12 cellular contexts compared by ENCODE assay signal in the genomic region with DNA sequence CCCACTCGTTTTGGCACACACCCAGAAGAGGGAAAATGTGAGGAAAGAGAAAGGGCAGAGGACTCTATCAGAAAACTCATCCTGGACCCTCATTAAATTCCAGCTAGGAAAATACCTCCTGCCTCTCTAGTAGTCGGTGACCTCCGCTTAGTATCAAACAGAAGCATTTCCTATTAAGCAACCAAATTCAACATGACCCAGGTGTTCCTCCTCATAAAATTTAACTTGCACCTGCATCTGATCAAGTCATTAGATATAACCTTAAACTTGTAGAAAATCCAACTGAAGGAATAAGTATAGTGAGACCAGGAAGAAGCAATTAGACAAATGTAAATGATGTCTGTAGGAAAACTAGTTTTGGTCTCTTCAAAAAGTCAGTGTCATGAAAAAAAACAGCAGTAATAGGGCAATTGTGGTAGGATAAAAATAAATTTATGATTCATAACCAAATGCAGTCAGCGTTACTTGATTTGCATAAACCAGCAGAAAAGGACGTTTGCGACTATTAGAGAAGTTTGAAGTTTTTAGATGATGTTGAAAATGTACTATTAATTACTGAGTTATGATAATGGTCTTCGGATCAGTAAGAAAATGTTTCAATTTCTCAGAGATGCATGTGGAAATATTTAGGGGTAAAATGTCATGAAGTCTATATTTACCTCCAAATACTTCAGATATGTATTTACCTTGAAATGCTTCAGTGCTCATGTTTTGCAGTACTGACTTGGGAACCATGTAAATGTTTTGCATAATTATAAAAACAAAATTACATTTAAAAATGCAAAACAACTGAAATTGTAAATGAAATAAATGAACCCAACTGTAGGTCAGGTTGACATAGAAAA. TPM values are rescaled to one million over a fixed set of nuclear protein-coding genes. Genes with fewer than 3 reads are reported as not detected.
DNase-seq lines count a peak whose midpoint lies in the region; ATAC-seq and TF ChIP-seq lines count a peak whose summit lies in the region.
"Had no signal": no experiment of that assay in that cellular context is flagged by ENCODE, and none has a peak within 500 bp of the region (broad histone marks: within the 10 kb centered on the region; RNA-seq: fewer than 3 reads in every experiment).

No MANE protein-coding gene starts in this region.

- WGBS in trophoblast cell (ENCODE audit: extremely low coverage, insufficient coverage, insufficient read length), result no CpG with 5 or more reads among the region's 7 CpGs

- H3K4me2 ChIP-seq in SU-DHL-6 (ENCODE audit: low read depth, low read length, poor library complexity, severe bottlenecking), result peak overlapping the region; percentile 61
- no peak overlapping the region for H3K4me2 ChIP-seq in trophoblast cell (ENCODE audit: low read length)

- no peaks in the 10 kb centered on the region for H3K27me3 ChIP-seq in SU-DHL-6 (ENCODE audit: low read length)
- H3K27me3 ChIP-seq in trophoblast cell (ENCODE audit: insufficient read depth, low read length), result no peaks in the 10 kb centered on the region
- H3K27me3 ChIP-seq: dorsolateral prefrontal cortex had no signal

- H4K20me1 ChIP-seq in SU-DHL-6 (ENCODE audit: low read depth, low read length), result no peaks in the 10 kb centered on the region; the same call in 1 of the 2 replicates

- no peaks in the 10 kb centered on the region for H3K9me2 ChIP-seq in SU-DHL-6 (replicated peaks; ENCODE audit: insufficient read depth, low read length)

- H3K23ac ChIP-seq in trophoblast cell (ENCODE audit: low read length), result no peak overlapping the region

- H3K9ac ChIP-seq in SU-DHL-6 (ENCODE audit: low read length) (peak overlapping the region; percentile 2; the same call in 1 of the 2 replicates), trophoblast cell (ENCODE audit: low read length) (no peak overlapping the region)

- no peak overlapping the region for H4K12ac ChIP-seq in trophoblast cell (ENCODE audit: low read depth, low read length)

- H2AFZ ChIP-seq in SU-DHL-6 (ENCODE audit: low read depth, low read length, severe bottlenecking), result no peak overlapping the region
- H2AFZ ChIP-seq in trophoblast cell (ENCODE audit: insufficient read depth, low read length, poor library complexity), result no peak overlapping the region

- H3K79me2 ChIP-seq in SU-DHL-6 (ENCODE audit: insufficient read depth, low read length), result peaks cover 81% of the 10 kb centered on the region
- no peaks in the 10 kb centered on the region for H3K79me2 ChIP-seq in trophoblast cell (ENCODE audit: control insufficient read depth, insufficient read depth, low read length, poor library complexity)

- H3K4ac ChIP-seq in trophoblast cell (ENCODE audit: low read depth, low read length), result no peak overlapping the region

- peaks cover 57% of the 10 kb centered on the region for H3F3A ChIP-seq in SU-DHL-6 (ENCODE audit: insufficient read depth)

- no peak overlapping the region for H2BK5ac ChIP-seq in trophoblast cell (ENCODE audit: low read depth, low read length, poor library complexity)

- no peaks in the 10 kb centered on the region for H3K4me1 ChIP-seq in trophoblast cell (ENCODE audit: control insufficient read depth in 1 of 2, insufficient read depth in 2 of 2, low read length in 2 of 2)

- TF ChIP-seq CTCF in GM10266 (IDR thresholded peaks at IDR 0.05; ENCODE audit: control insufficient read depth, insufficient read depth, low read depth, missing control alignments), result no peak
- TF ChIP-seq CTCF in SU-DHL-6 (IDR thresholded peaks at IDR 0.05; ENCODE audit: insufficient read depth, low read length, poor library complexity, severe bottlenecking), result no peak

- H4K8ac ChIP-seq in trophoblast cell (ENCODE audit: low read depth, low read length), result no peak overlapping the region

- H3K14ac ChIP-seq in trophoblast cell (ENCODE audit: low read length), result no peak overlapping the region

- peak; percentile 54 for ATAC-seq in GM19395 (IDR thresholded peaks at IDR 0.05; ENCODE audit: unreplicated experiment)
- peak; percentile 55 for ATAC-seq in HG03064 (IDR thresholded peaks at IDR 0.05; ENCODE audit: low read depth, unreplicated experiment)

- peak overlapping the region; percentile 80 for H3K27ac ChIP-seq in SU-DHL-6 (ENCODE audit: low read depth, low read length)
- H3K27ac ChIP-seq in trophoblast cell (ENCODE audit: low read depth, low read length), result no peak overlapping the region

- no peak overlapping the region for H2BK12ac ChIP-seq in trophoblast cell (ENCODE audit: low read length)

- peak; percentile 46 for DNase-seq in GM10266 (ENCODE audit: extremely low spot score)
- no peak for DNase-seq in trophoblast cell
- DNase-seq in nucleus accumbens (lab: John Stamatoyannopoulos, UW), result no peak
- DNase-seq in activated CD8-positive, alpha-beta memory T cell treated with anti-CD3 and anti-CD28 coated beads, Interleukin-2, amount 50 U/mL, for 4 hours, result no peak
- no peak for DNase-seq in NCI-H2029 treated with DMSO at 0.1 percent for 48 hours (lab: John Stamatoyannopoulos, UW)
- DNase-seq: DMS 273 treated with DMSO at 0.1 percent for 48 hours, dorsolateral prefrontal cortex, HCEC 1CT, NCI-H1417 treated with DMSO at 0.1 percent for 48 hours had no signal

- no peak overlapping the region for H2AK5ac ChIP-seq in trophoblast cell (ENCODE audit: low read length)

- no peak overlapping the region for H2BK120ac ChIP-seq in trophoblast cell (ENCODE audit: insufficient read depth, low read length, poor library complexity)

- H3K4me3 ChIP-seq in SU-DHL-6 (ENCODE audit: insufficient read depth, low read length, poor library complexity, severe bottlenecking), result peak overlapping the region; percentile 12
- no peak overlapping the region for H3K4me3 ChIP-seq in trophoblast cell (ENCODE audit: low read depth, low read length)
- H3K4me3 ChIP-seq: dorsolateral prefrontal cortex had no signal

- H4K91ac ChIP-seq in trophoblast cell (ENCODE audit: low read depth, low read length), result no peak overlapping the region

- no peak overlapping the region for H3K18ac ChIP-seq in trophoblast cell (ENCODE audit: low read length)

- no peaks in the 10 kb centered on the region for H3K79me1 ChIP-seq in trophoblast cell (ENCODE audit: low read length)

- peaks cover 37% of the 10 kb centered on the region for H3K36me3 ChIP-seq in SU-DHL-6 (ENCODE audit: low read length)
- H3K36me3 ChIP-seq in trophoblast cell (ENCODE audit: control insufficient read depth in 1 of 2, insufficient read depth in 2 of 2, low read length in 2 of 2), result no peaks in the 10 kb centered on the region

- H3K9me3 ChIP-seq in SU-DHL-6 (ENCODE audit: insufficient read depth, low read length), result no peaks in the 10 kb centered on the region
- H3K9me3 ChIP-seq in trophoblast cell (ENCODE audit: insufficient read depth, low read depth, low read length), result no peaks in the 10 kb centered on the region

RNA-seq across cellular contexts. Expression of a gene that starts 44.6 kb away (rescaled TPM):
- polyA plus RNA-seq in trophoblast cell (2013), result 0.03 and 0.06 TPM in 2 replicates
